Comparison of ENCODE assay signal across 22 cellular contexts in the genomic region with DNA sequence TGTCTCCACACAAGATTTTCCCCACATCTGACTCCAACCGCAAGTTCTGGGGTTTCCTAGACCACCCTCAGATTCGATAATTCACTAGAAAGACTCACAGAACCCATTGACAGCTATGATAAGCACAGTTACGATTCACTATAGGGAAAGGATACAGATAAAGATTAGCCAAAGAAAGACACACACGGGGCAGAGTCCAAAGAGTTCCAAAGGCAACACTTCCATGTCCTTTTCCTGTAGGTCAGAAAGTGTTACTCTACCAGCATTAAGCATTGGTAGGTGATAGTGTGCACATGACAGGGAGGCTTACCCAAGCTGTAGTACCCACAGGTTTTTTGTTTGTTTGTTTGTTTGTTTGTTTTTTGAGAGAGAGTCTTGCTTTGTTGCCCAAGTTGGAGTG.
"Had no signal": no experiment of that assay in that cellular context is flagged by ENCODE, and none has a peak within 500 bp of the region (broad histone marks: within the 10 kb centered on the region; RNA-seq: fewer than 3 reads in every experiment).

No MANE protein-coding gene starts in this region.

- H3K27me3 ChIP-seq: colonic mucosa, foreskin keratinocyte, heart right ventricle, pancreas, sigmoid colon, tibial nerve had no signal

- H3K9me3 ChIP-seq: colonic mucosa, heart right ventricle, pancreas, prostate gland, sigmoid colon, tibial nerve had no signal

- H3K36me3 ChIP-seq: colonic mucosa, pancreas, prostate gland had no signal

- H3K4me3 ChIP-seq: colonic mucosa, heart right ventricle, pancreas, prostate gland, sigmoid colon, tibial nerve had no signal

- DNase-seq: activated CD4-positive, alpha-beta T cell treated with anti-CD3 and anti-CD28 coated beads for 36 hours; activated CD4-positive, CD25-positive, alpha-beta regulatory T cell; activated CD8-positive, alpha-beta memory T cell treated with anti-CD3 and anti-CD28 coated beads, Interleukin-2, amount 10 ng/mL, durations not matched to agents 7 days and 5 days; activated CD8-positive, alpha-beta T cell treated with anti-CD3 and anti-CD28 coated beads, Interleukin-2, amount 10 ng/mL, durations not matched to agents 7 days and 5 days; activated naive CD8-positive, alpha-beta T cell treated with anti-CD3 and anti-CD28 coated beads, Interleukin-2, amount 50 U/mL, for 24 hours; activated T-cell treated with anti-CD3 and anti-CD28 coated beads, Interleukin-2, amount 50 U/mL, for 48 hours; amygdala; colonic mucosa; effector CD8-positive, alpha-beta T cell; erythroblast; foreskin keratinocyte; heart right ventricle; midbrain; naive thymus-derived CD8-positive, alpha-beta T cell; nucleus accumbens; pancreas; sigmoid colon; stimulated activated CD4-positive, alpha-beta T cell treated with anti-CD3 and anti-CD28 coated beads, Interleukin-15, amount 100 ng/mL, for 24 hours; stimulated activated CD4-positive, alpha-beta T cell treated with anti-CD3 and anti-CD28 coated beads, Interleukin-2, amount 100 ng/mL, for 24 hours; stimulated activated naive CD4-positive, alpha-beta T cell had no signal

- H3K4me1 ChIP-seq: colonic mucosa, pancreas, prostate gland had no signal

- H3K27ac ChIP-seq: colonic mucosa, foreskin keratinocyte, pancreas, prostate gland, tibial nerve had no signal

- ATAC-seq: activated CD4-positive, alpha-beta T cell treated with anti-CD3 and anti-CD28 coated beads for 36 hours; activated CD8-positive, alpha-beta memory T cell treated with anti-CD3 and anti-CD28 coated beads, Interleukin-2, amount 10 ng/mL, durations not matched to agents 7 days and 5 days; activated CD8-positive, alpha-beta T cell treated with anti-CD3 and anti-CD28 coated beads, Interleukin-2, amount 10 ng/mL, durations not matched to agents 7 days and 5 days; activated naive CD8-positive, alpha-beta T cell treated with anti-CD3 and anti-CD28 coated beads, Interleukin-2, amount 50 U/mL, for 24 hours; foreskin keratinocyte; heart right ventricle; naive thymus-derived CD8-positive, alpha-beta T cell; pancreas had no signal
